1 cellular context compared by ENCODE assay signal in genomic region chr20:31572701-31573554, GRCh38.
TF ChIP-seq lines count a peak whose summit lies in the region.

No MANE protein-coding gene starts in this region.

TF ChIP-seq in HEK293, 187 proteins besides CTCF, POLR2A, EP300 and RAD21 (continued from another document):
- peak; percentile 87 for TF ChIP-seq INSM2 (tag by site-specific recombination; IDR thresholded peaks at IDR 0.05)
- no peak for TF ChIP-seq ZNF654 (tag by site-specific recombination; IDR thresholded peaks at IDR 0.05; ENCODE audit: low read depth)
- no peak for TF ChIP-seq ZNF580 (tag by site-specific recombination; IDR thresholded peaks at IDR 0.05)
- TF ChIP-seq HOXC10 (CRISPR knock-in tag; IDR thresholded peaks at IDR 0.05): no peak
- TF ChIP-seq ZNF48 (tag by site-specific recombination; IDR thresholded peaks at IDR 0.05): no peak
- TF ChIP-seq PATZ1 (tag by site-specific recombination; IDR thresholded peaks at IDR 0.05): peak; percentile 90
- no peak for TF ChIP-seq ZNF248 (tag by site-specific recombination; IDR thresholded peaks at IDR 0.05)
- peak; percentile 89 for TF ChIP-seq PRDM10 (tag by site-specific recombination; IDR thresholded peaks at IDR 0.05)
- TF ChIP-seq ZBTB1 (tag by site-specific recombination; IDR thresholded peaks at IDR 0.05): no peak
- TF ChIP-seq ZBTB8A (tag by site-specific recombination; IDR thresholded peaks at IDR 0.05): peak; percentile 75
- TF ChIP-seq PRDM4 (tag by site-specific recombination; IDR thresholded peaks at IDR 0.05): peak; percentile 94
- TF ChIP-seq ZXDB (tag by site-specific recombination; IDR thresholded peaks at IDR 0.05): peak; percentile 95
- TF ChIP-seq ZBTB44 (tag by site-specific recombination; IDR thresholded peaks at IDR 0.05): peak; percentile 77; the same call in 1 of the 2 replicates
- peak; percentile 28; the same call in 1 of the 2 replicates for TF ChIP-seq OSR2 (tag by site-specific recombination; IDR thresholded peaks at IDR 0.05)
- no peak for TF ChIP-seq ZNF624 (tag by site-specific recombination; IDR thresholded peaks at IDR 0.05)
- TF ChIP-seq GLI4 (tag by site-specific recombination; IDR thresholded peaks at IDR 0.05): no peak
- TF ChIP-seq YY2 (tag by site-specific recombination; IDR thresholded peaks at IDR 0.05): peak; percentile 66
- peak; percentile 99 for TF ChIP-seq GLIS2 (tag by site-specific recombination; IDR thresholded peaks at IDR 0.05)
- peak; percentile 95 for TF ChIP-seq PRDM1 (tag by site-specific recombination; IDR thresholded peaks at IDR 0.05)
- no peak for TF ChIP-seq ZNF202 (tag by site-specific recombination; IDR thresholded peaks at IDR 0.05; ENCODE audit: borderline replicate concordance)
- peak; percentile 80 for TF ChIP-seq ZNF366 (tag by site-specific recombination; conservative IDR thresholded peaks at IDR 0.05)
- TF ChIP-seq ZNF174 (tag by site-specific recombination; IDR thresholded peaks at IDR 0.05): no peak
- peak; percentile 23; the same call in 1 of the 2 replicates for TF ChIP-seq PBX3 (CRISPR knock-in tag; IDR thresholded peaks at IDR 0.05)
- TF ChIP-seq YY1 (tag by site-specific recombination; IDR thresholded peaks at IDR 0.05): peak; percentile 28; the same call in 1 of the 2 replicates
- no peak for TF ChIP-seq SETDB1 (IDR thresholded peaks at IDR 0.05; ENCODE audit: insufficient read length, low read length)
- no peak for TF ChIP-seq ZNF707 (tag by site-specific recombination; IDR thresholded peaks at IDR 0.05)
- peak; percentile 65; the same call in 1 of the 2 replicates for TF ChIP-seq ZBTB6 (tag by site-specific recombination; IDR thresholded peaks at IDR 0.05)
- no peak for TF ChIP-seq ZNF785 (tag by site-specific recombination; IDR thresholded peaks at IDR 0.05)
